ENCODE assay signal across 9 cellular contexts in genomic region chr3:27720899-27721716, GRCh38. TPM values are rescaled to one million over a fixed set of nuclear protein-coding genes. Genes with fewer than 3 reads are reported as not detected.
DNase-seq lines count a peak whose midpoint lies in the region; ATAC-seq and TF ChIP-seq lines count a peak whose summit lies in the region.
"Had no signal": no experiment of that assay in that cellular context is flagged by ENCODE, and none has a peak within 500 bp of the region (broad histone marks: within the 10 kb centered on the region; RNA-seq: fewer than 3 reads in every experiment).

No MANE protein-coding gene starts in this region.

- TF ChIP-seq CTCF in Calu3 (IDR thresholded peaks at IDR 0.05; ENCODE audit: unreplicated experiment): no peak
- TF ChIP-seq CTCF in HFFc6 (IDR thresholded peaks at IDR 0.05): no peak
- TF ChIP-seq CTCF in activated CD8-positive, alpha-beta T cell treated with anti-CD3 and anti-CD28 coated beads for 36 hours (IDR thresholded peaks at IDR 0.05): no peak

- no TSS peak for BruUV-seq in Calu3 (replicated peaks; lab: Mats Ljungman, UMichigan)

- H3K4me3 Mint-ChIP-seq in Calu3 (ENCODE audit: low read depth, unreplicated experiment) (peak overlapping the region; percentile 83), HFFc6 (peak overlapping the region; percentile 37; the same call in 1 of the 2 replicates)
- H3K4me3 Mint-ChIP-seq in activated CD8-positive, alpha-beta T cell treated with anti-CD3 and anti-CD28 coated beads for 36 hours: peak overlapping the region; percentile 78
- peak overlapping the region; percentile 71 to 83 for H3K4me3 Mint-ChIP-seq in stimulated activated naive B cell treated with anti-CD40 and anti-IgM and Interleukin-4, amounts not matched to agents 10 μg/mL and 1 μg/mL and 100 μg/mL, for 72 hours

- H3K27ac Mint-ChIP-seq in Calu3 (ENCODE audit: unreplicated experiment) (no peak overlapping the region), HFFc6 (no peak overlapping the region)
- peak overlapping the region; percentile 83 for H3K27ac Mint-ChIP-seq in activated CD8-positive, alpha-beta T cell treated with anti-CD3 and anti-CD28 coated beads for 36 hours
- H3K27ac Mint-ChIP-seq in stimulated activated naive B cell treated with anti-CD40 and anti-IgM and Interleukin-4, amounts not matched to agents 10 μg/mL and 1 μg/mL and 100 μg/mL, for 72 hours: peak overlapping the region; percentile 80

- peaks cover 95% of the 10 kb centered on the region for H3K27me3 ChIP-seq in iPS-15b (ENCODE audit: control insufficient read depth, insufficient read depth, low read length)

- no peak overlapping the region for H3K9ac ChIP-seq in iPS-15b (ENCODE audit: low read depth, low read length)

- H3K9me3 Mint-ChIP-seq in Calu3 (ENCODE audit: low read depth, unreplicated experiment) (no peaks in the 10 kb centered on the region), HFFc6 (no peaks in the 10 kb centered on the region; the same call in 1 of the 2 replicates)
- H3K9me3 Mint-ChIP-seq in activated CD8-positive, alpha-beta T cell treated with anti-CD3 and anti-CD28 coated beads for 36 hours: no peaks in the 10 kb centered on the region
- H3K9me3 Mint-ChIP-seq in stimulated activated naive B cell treated with anti-CD40 and anti-IgM and Interleukin-4, amounts not matched to agents 10 μg/mL and 1 μg/mL and 100 μg/mL, for 72 hours: no peaks in the 10 kb centered on the region

- no peaks in the 10 kb centered on the region for H3K9me3 ChIP-seq in iPS-15b (ENCODE audit: control insufficient read depth, insufficient read depth, low read length)

- H3K4me1 ChIP-seq in iPS-15b (ENCODE audit: control insufficient read depth, insufficient read depth, low read length): peaks cover 11% of the 10 kb centered on the region

- no peaks in the 10 kb centered on the region for H3K36me3 ChIP-seq in iPS-15b (ENCODE audit: control insufficient read depth, insufficient read depth, low read length)

- H3K4me1 Mint-ChIP-seq in Calu3 (ENCODE audit: low read depth, unreplicated experiment): no peaks in the 10 kb centered on the region
- H3K4me1 Mint-ChIP-seq in HFFc6 (ENCODE audit: low read depth): peaks cover 39% of the 10 kb centered on the region
- peaks cover 26% of the 10 kb centered on the region for H3K4me1 Mint-ChIP-seq in activated CD8-positive, alpha-beta T cell treated with anti-CD3 and anti-CD28 coated beads for 36 hours (ENCODE audit: low read depth)
- peaks cover 22 to 36% of the 10 kb centered on the region in 2 donors for H3K4me1 Mint-ChIP-seq in stimulated activated naive B cell treated with anti-CD40 and anti-IgM and Interleukin-4, amounts not matched to agents 10 μg/mL and 1 μg/mL and 100 μg/mL, for 72 hours

- DNase-seq in Calu3: peak; percentile 17
- DNase-seq in HFFc6: no peak
- peak; percentile 27 for DNase-seq in activated CD8-positive, alpha-beta T cell treated with anti-CD3 and anti-CD28 coated beads for 36 hours
- no peak for DNase-seq in stimulated activated naive B cell treated with anti-CD40 and anti-IgM and Interleukin-4, amounts not matched to agents 10 μg/mL and 1 μg/mL and 100 μg/mL, for 72 hours
- DNase-seq in SHP77 (lab: John Stamatoyannopoulos, UW): no peak
- no peak for DNase-seq in NCI-H1092 treated with DMSO at 0.1 percent for 48 hours (lab: John Stamatoyannopoulos, UW)

- H3K36me3 Mint-ChIP-seq in Calu3 (ENCODE audit: insufficient read depth, unreplicated experiment) (peaks cover 20% of the 10 kb centered on the region), HFFc6 (ENCODE audit: low read depth) (no peaks in the 10 kb centered on the region; the same call in 1 of the 2 replicates)
- peaks cover 5% of the 10 kb centered on the region for H3K36me3 Mint-ChIP-seq in activated CD8-positive, alpha-beta T cell treated with anti-CD3 and anti-CD28 coated beads for 36 hours (ENCODE audit: low read depth)
- H3K36me3 Mint-ChIP-seq in stimulated activated naive B cell treated with anti-CD40 and anti-IgM and Interleukin-4, amounts not matched to agents 10 μg/mL and 1 μg/mL and 100 μg/mL, for 72 hours: peaks cover 0 to 3% of the 10 kb centered on the region in 2 donors

- H3K4me3 ChIP-seq in iPS-15b (ENCODE audit: low read depth, low read length): peak overlapping the region; percentile 61

- H3K27me3 Mint-ChIP-seq in Calu3 (ENCODE audit: unreplicated experiment): peaks cover 3% of the 10 kb centered on the region
- peaks cover 64% of the 10 kb centered on the region for H3K27me3 Mint-ChIP-seq in HFFc6 (ENCODE audit: insufficient read depth)
- peaks cover 34% of the 10 kb centered on the region for H3K27me3 Mint-ChIP-seq in activated CD8-positive, alpha-beta T cell treated with anti-CD3 and anti-CD28 coated beads for 36 hours
- peaks cover 75 to 90% of the 10 kb centered on the region in 2 donors for H3K27me3 Mint-ChIP-seq in stimulated activated naive B cell treated with anti-CD40 and anti-IgM and Interleukin-4, amounts not matched to agents 10 μg/mL and 1 μg/mL and 100 μg/mL, for 72 hours

- POLR2A ChIA-PET in activated CD8-positive, alpha-beta T cell treated with anti-CD3 and anti-CD28 coated beads for 36 hours (lab: Charles Lee): interaction anchor here (1.1 to 2.4 kb wide), 3 partner anchors 9 to 628 kb away, joined by 3 to 19 read pairs (median 5); partner anchors contain the start of genes AZI2 and ZCWPW2

- intact Hi-C loops in Calu3 (cut with micrococcal nuclease; ENCODE audit: unreplicated experiment): no loop called here
- intact Hi-C loops in activated CD8-positive, alpha-beta T cell treated with anti-CD3 and anti-CD28 coated beads for 36 hours (cut with micrococcal nuclease): no loop called here

- CTCF ChIA-PET in Calu3 (lab: Charles Lee): interaction anchor here (0.5 to 2.4 kb wide), 7 partner anchors 9 to 607 kb away, joined by 3 to 17 read pairs (median 4); no protein-coding TSS in a partner anchor
- CTCF ChIA-PET in activated CD8-positive, alpha-beta T cell treated with anti-CD3 and anti-CD28 coated beads for 36 hours (lab: Charles Lee): interaction anchor here (0.7 to 8.4 kb wide), 28 partner anchors 9 to 628 kb away, joined by 3 to 72 read pairs (median 4); partner anchors contain the start of genes AZI2 and ZCWPW2

- ATAC-seq in activated CD8-positive, alpha-beta T cell treated with anti-CD3 and anti-CD28 coated beads for 36 hours: peak; percentile 8
- no peak for ATAC-seq in stimulated activated naive B cell treated with anti-CD40 and anti-IgM and Interleukin-4, amounts not matched to agents 10 μg/mL and 1 μg/mL and 100 μg/mL, for 72 hours (replicated peaks)
- ATAC-seq in HG03354 (IDR thresholded peaks at IDR 0.05; ENCODE audit: poor library complexity, severe bottlenecking, unreplicated experiment): no peak

RNA-seq across cellular contexts. Expression of gene EOMES, which starts 1.0 kb away (rescaled TPM):
- total RNA-seq in Calu3 (2022): 0.61 and 0.73 TPM in 2 replicates
- not detected for total RNA-seq in HFFc6 (2021; fragmentation: NEBNext Ultra II Directional; extraction: Animal tissue kit (Norgen Biotek cat#: 25700))
- 1 to 10 TPM; 4.2 to 4.4 TPM for total RNA-seq in activated CD8-positive, alpha-beta T cell treated with anti-CD3 and anti-CD28 coated beads for 36 hours
- total RNA-seq: myocyte had no signal

Comparison
In these comparisons a context has a peak if more than half of its experiments do, and no peak if none do; other contexts are left out.
1. DNase-seq: peak in Calu3 (single experiment) and activated CD8-positive, alpha-beta T cell treated with anti-CD3 and anti-CD28 coated beads for 36 hours (single experiment); none in HFFc6 (single experiment), stimulated activated naive B cell treated with anti-CD40 and anti-IgM and Interleukin-4, amounts not matched to agents 10 μg/mL and 1 μg/mL and 100 μg/mL, for 72 hours (single experiment), SHP77 (0 of 2) and NCI-H1092 treated with DMSO at 0.1 percent for 48 hours (single experiment).
2. H3K27ac Mint-ChIP-seq: peak in activated CD8-positive, alpha-beta T cell treated with anti-CD3 and anti-CD28 coated beads for 36 hours (single experiment) and stimulated activated naive B cell treated with anti-CD40 and anti-IgM and Interleukin-4, amounts not matched to agents 10 μg/mL and 1 μg/mL and 100 μg/mL, for 72 hours (single experiment); none in Calu3 (single experiment) and HFFc6 (single experiment).
3. Peak in every context shown above with its lines, with median percentiles within 50 percentile points of each other: H3K4me3 Mint-ChIP-seq.